8 cellular contexts compared by ENCODE assay signal in the genomic region with DNA sequence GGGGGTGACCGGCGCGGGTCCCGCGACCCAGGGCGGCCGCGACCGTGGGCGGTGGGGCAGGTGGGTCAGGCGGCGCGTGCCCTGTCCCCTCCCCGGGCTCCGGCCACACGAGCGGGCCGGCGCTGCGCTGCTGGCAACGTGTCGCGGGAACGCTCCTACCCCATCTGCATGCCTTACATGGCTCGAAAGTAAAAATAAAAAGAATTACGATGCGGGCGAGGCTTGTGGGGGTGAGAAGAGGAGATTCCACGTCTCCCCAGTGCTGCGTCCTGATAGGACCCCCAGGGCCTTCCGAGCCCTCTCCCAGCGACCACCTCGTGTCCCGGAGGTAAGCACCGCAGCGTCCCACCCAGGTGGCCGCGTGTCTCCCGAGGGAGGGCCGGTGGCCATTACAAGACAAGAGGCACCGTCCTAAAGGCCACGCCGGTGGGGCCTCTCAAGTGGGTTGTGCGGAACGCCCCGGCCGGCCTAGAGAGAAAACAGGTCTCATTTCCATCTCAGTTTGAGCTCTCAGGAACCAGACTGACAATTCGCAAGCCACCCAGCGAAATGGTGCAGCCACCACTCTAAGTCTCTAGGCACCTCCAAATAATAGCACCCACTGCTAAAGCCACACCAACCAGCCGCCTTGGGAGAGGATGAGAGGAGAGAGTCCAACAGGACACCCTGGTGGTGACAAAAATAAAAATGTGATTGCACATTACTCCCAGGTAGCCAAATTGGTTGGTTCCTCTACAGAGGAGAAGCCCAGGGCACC. TPM values are rescaled to one million over a fixed set of nuclear protein-coding genes. Genes with fewer than 3 reads are reported as not detected.
DNase-seq lines count a peak whose midpoint lies in the region; ATAC-seq and TF ChIP-seq lines count a peak whose summit lies in the region.

No MANE protein-coding gene starts in this region.

- no peaks in the 10 kb centered on the region for H3K79me2 ChIP-seq in Karpas-422 (ENCODE audit: low read length)

- TF ChIP-seq CTCF in progenitor cell of endocrine pancreas (IDR thresholded peaks at IDR 0.05; ENCODE audit: unreplicated experiment): peak; percentile 44

- intact Hi-C loops in cardiac septum (cut with DNase I): loop anchor here (2.0 to 5.0 kb wide), 6 partner anchors 50 to 377 kb away; no protein-coding TSS in a partner anchor

- peak overlapping the region; percentile 58 for H3K4me2 ChIP-seq in Karpas-422 (ENCODE audit: low read depth, low read length, poor library complexity, severe bottlenecking)

- DNase-seq in G401 (ENCODE audit: low spot score): peak; percentile 78
- DNase-seq in Karpas-422: peak; percentile 84
- no peak for DNase-seq in SK-N-MC (ENCODE audit: low read depth, low spot score)
- DNase-seq in cardiac septum (ENCODE audit: low spot score): peak; percentile 81
- DNase-seq in progenitor cell of endocrine pancreas (ENCODE audit: low spot score, unreplicated experiment): peak; percentile 30
- DNase-seq in NCI-H226: no peak

- H4K20me1 ChIP-seq in Karpas-422 (ENCODE audit: insufficient read depth, low read depth, low read length): no peaks in the 10 kb centered on the region; the same call in 1 of the 2 replicates

- H3K27me3 ChIP-seq in Karpas-422 (ENCODE audit: low read length): 0 out of 2 replicates have a peak, but pooled peaks cover under 1% of the 10 kb centered on the region

- ATAC-seq in GM21737 (IDR thresholded peaks at IDR 0.05; ENCODE audit: unreplicated experiment): peak; percentile 47

- peaks cover 58% of the 10 kb centered on the region for H3K4me1 Mint-ChIP-seq in activated naive CD8-positive, alpha-beta T cell (ENCODE audit: low read depth)
- peaks cover 14% of the 10 kb centered on the region for H3K4me1 Mint-ChIP-seq in progenitor cell of endocrine pancreas (ENCODE audit: low read depth)

- H3K4me3 ChIP-seq in Karpas-422 (ENCODE audit: low read length): peak overlapping the region; percentile 41
- H3K4me3 ChIP-seq in SK-N-MC: peak overlapping the region; percentile 69

- H3K9ac ChIP-seq in Karpas-422 (ENCODE audit: low read length) (peak overlapping the region; percentile 33), SK-N-MC (ENCODE audit: insufficient read length) (peak overlapping the region; percentile 32)

- peaks cover 6% of the 10 kb centered on the region for H3K36me3 Mint-ChIP-seq in activated naive CD8-positive, alpha-beta T cell
- no peaks in the 10 kb centered on the region for H3K36me3 Mint-ChIP-seq in progenitor cell of endocrine pancreas (ENCODE audit: insufficient read depth)

- no peaks in the 10 kb centered on the region for H3K9me2 ChIP-seq in Karpas-422 (replicated peaks; ENCODE audit: insufficient read depth, low read length)

- H3K36me3 ChIP-seq in Karpas-422 (ENCODE audit: insufficient read depth, low read length) (no peaks in the 10 kb centered on the region), SK-N-MC (ENCODE audit: insufficient read depth, low read length) (no peaks in the 10 kb centered on the region; the same call in 1 of the 2 replicates)

- in situ Hi-C loops in G401 (cut with HindIII; ENCODE audit: low sequenced_read_pairs): no loop called here

- H3K27me3 Mint-ChIP-seq in activated naive CD8-positive, alpha-beta T cell: no peaks in the 10 kb centered on the region
- peaks cover 35% of the 10 kb centered on the region for H3K27me3 Mint-ChIP-seq in progenitor cell of endocrine pancreas

- H3K9me3 ChIP-seq in Karpas-422 (ENCODE audit: low read length): no peaks in the 10 kb centered on the region
- no peaks in the 10 kb centered on the region for H3K9me3 ChIP-seq in SK-N-MC (ENCODE audit: low read depth, low read length)

- H2AFZ ChIP-seq in Karpas-422 (ENCODE audit: low read length): peak overlapping the region; percentile 57; the same call in 1 of the 2 replicates

- peak overlapping the region; percentile 98 for H3K27ac Mint-ChIP-seq in activated naive CD8-positive, alpha-beta T cell
- H3K27ac Mint-ChIP-seq in progenitor cell of endocrine pancreas: peak overlapping the region; percentile 82

- peak overlapping the region; percentile 93 for H3K4me3 Mint-ChIP-seq in activated naive CD8-positive, alpha-beta T cell
- H3K4me3 Mint-ChIP-seq in progenitor cell of endocrine pancreas (ENCODE audit: low read depth): peak overlapping the region; percentile 83

- H3K27ac ChIP-seq in Karpas-422 (ENCODE audit: low read length) (no peak overlapping the region), SK-N-MC (no peak overlapping the region)

- no peaks in the 10 kb centered on the region for H3K9me3 Mint-ChIP-seq in activated naive CD8-positive, alpha-beta T cell (ENCODE audit: low read depth)
- H3K9me3 Mint-ChIP-seq in progenitor cell of endocrine pancreas (ENCODE audit: low read depth): no peaks in the 10 kb centered on the region

- H3K4me1 ChIP-seq in Karpas-422 (ENCODE audit: low read length): peaks cover 22% of the 10 kb centered on the region

RNA-seq across cellular contexts. Expression of a gene that starts 0.6 kb away (rescaled TPM):
- 7.6 and 10.0 TPM in 2 replicates for total RNA-seq in G401 (2014; rRNA removed; shearing (Covaris generic))
- total RNA-seq in Karpas-422 (2014; rRNA removed; shearing (Covaris generic); ENCODE audit: low replicate concordance): 8.9 and 13.8 TPM in 2 replicates
- total RNA-seq in cardiac septum (87.6 TPM), progenitor cell of endocrine pancreas (25.8 and 34.9 TPM in 2 replicates)

Comparison
In these comparisons a context has a peak if more than half of its experiments do, and no peak if none do; other contexts are left out.
1. DNase-seq: peak in G401 (single experiment), Karpas-422 (single experiment), cardiac septum (single experiment) and progenitor cell of endocrine pancreas (single experiment); none in SK-N-MC (single experiment) and NCI-H226 (single experiment).